17 cellular contexts compared by ENCODE assay signal in the genomic region with DNA sequence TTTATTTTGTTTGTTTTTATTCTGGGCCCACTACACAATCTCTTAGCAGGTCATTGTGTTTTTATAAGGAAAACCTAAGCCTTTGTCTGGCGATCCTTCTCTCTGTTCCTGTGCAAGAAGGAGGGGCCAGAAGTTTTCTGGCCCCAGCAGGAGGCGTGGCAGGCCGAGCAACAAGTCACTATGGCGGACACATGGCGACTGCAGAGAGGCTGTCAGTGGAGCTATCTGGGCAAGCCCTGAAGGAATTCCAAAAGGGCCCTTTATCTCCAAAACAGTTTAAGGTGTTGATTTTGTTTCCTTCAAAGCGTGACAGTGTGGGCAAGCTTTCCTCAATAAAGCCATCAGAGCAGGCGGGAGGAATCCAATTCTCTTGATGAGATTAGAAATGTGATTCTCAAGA.
DNase-seq lines count a peak whose midpoint lies in the region; ATAC-seq and TF ChIP-seq lines count a peak whose summit lies in the region.
"Had no signal": no experiment of that assay in that cellular context is flagged by ENCODE, and none has a peak within 500 bp of the region (broad histone marks: within the 10 kb centered on the region; RNA-seq: fewer than 3 reads in every experiment).

No MANE protein-coding gene starts in this region.

- H3K9ac ChIP-seq in HCT116 (ENCODE audit: low read length) (no peak overlapping the region), endodermal cell (ENCODE audit: extremely low read depth, low read length, poor library complexity, severe bottlenecking) (no peak overlapping the region)
- H3K9ac ChIP-seq: BLaER1 had no signal

- H3K4me3 ChIP-seq in HCT116 (replicated peaks in 1 of 2; ENCODE audit: low read depth in 1 of 2, low read length in 2 of 2) (no peak overlapping the region), endodermal cell (ENCODE audit: low read length) (no peak overlapping the region)
- H3K4me3 ChIP-seq: BLaER1, HAP-1 had no signal

- 58 to 59% methylated on average over 5 to 7 of the region's 7 CpGs for WGBS in endodermal cell (ENCODE audit: insufficient coverage in 1 of 2, insufficient read length in 1 of 2), 2 experiments

- intact Hi-C loops in activated naive CD4-positive, alpha-beta T cell treated with anti-CD3 and anti-CD28 coated beads for 36 hours (cut with micrococcal nuclease), result no loop called here
- intact Hi-C loops in HCT116 (cut with micrococcal nuclease), result no loop called here

- H3K27me3 Mint-ChIP-seq in activated naive CD4-positive, alpha-beta T cell treated with anti-CD3 and anti-CD28 coated beads for 36 hours (ENCODE audit: low read depth), result no peaks in the 10 kb centered on the region
- no peaks in the 10 kb centered on the region for H3K27me3 Mint-ChIP-seq in endodermal cell (ENCODE audit: insufficient read depth)
- no peaks in the 10 kb centered on the region for H3K27me3 Mint-ChIP-seq in nephron (ENCODE audit: low read depth)

- no peak for DNase-seq in activated naive CD4-positive, alpha-beta T cell treated with anti-CD3 and anti-CD28 coated beads for 36 hours
- no peak for DNase-seq in activated naive CD4-positive, alpha-beta T cell treated with anti-CD3 and anti-CD28 coated beads, Interleukin-2, amount 50 U/mL, for 16 hours
- DNase-seq in HCT116 (ENCODE audit: low read depth, low spot score) (no peak), endodermal cell (peak; percentile 75), globus pallidus (ENCODE audit: low spot score) (no peak), DMS114 treated with DMSO at 0.1 percent for 48 hours (lab: John Stamatoyannopoulos, UW; ENCODE audit: unreplicated experiment) (no peak), HUDEP-2 (lab: John Stamatoyannopoulos, UW; ENCODE audit: unreplicated experiment in 76 of 76) (no peak)
- DNase-seq: 8988T; AML-193; Caco-2; CD8-positive, alpha-beta memory T cell; DMS53; HFFc6 had no signal

- BruUV-seq in HCT116 (replicated peaks; lab: Mats Ljungman, UMichigan), result no TSS peak

- TF ChIP-seq RAD21 in HCT116 (IDR thresholded peaks at IDR 0.05; ENCODE audit: low read depth), result no peak

- H3K27me3 ChIP-seq in HCT116 (ENCODE audit: insufficient read depth, low read length) (no peaks in the 10 kb centered on the region), endodermal cell (ENCODE audit: control insufficient read depth, insufficient read depth, low read length, poor library complexity, severe bottlenecking) (no peaks in the 10 kb centered on the region)
- H3K27me3 ChIP-seq: BLaER1 had no signal

- ATAC-seq in HCT116, result no peak

- no peak overlapping the region for H3K4me2 ChIP-seq in HCT116 (ENCODE audit: low read length)
- H3K4me2 ChIP-seq: BLaER1 had no signal

- no peak for TF ChIP-seq POLR2A in HCT116 (IDR thresholded peaks at IDR 0.05; ENCODE audit: borderline replicate concordance, extremely low read depth, insufficient read depth, insufficient read length)

- CTCF ChIA-PET in activated naive CD4-positive, alpha-beta T cell treated with anti-CD3 and anti-CD28 coated beads for 36 hours (lab: Charles Lee), result interaction anchor here (0.6 kb wide), 1 partner anchor 20 kb away, joined by 3 read pairs; no protein-coding TSS in a partner anchor
- CTCF ChIA-PET in HCT116 (lab: Charles Lee), result no interaction called here

- H3K4me1 Mint-ChIP-seq in activated naive CD4-positive, alpha-beta T cell treated with anti-CD3 and anti-CD28 coated beads for 36 hours (ENCODE audit: low read depth), result no peaks in the 10 kb centered on the region
- H3K4me1 Mint-ChIP-seq in endodermal cell, result peaks cover 8% of the 10 kb centered on the region
- peaks cover 10% of the 10 kb centered on the region for H3K4me1 Mint-ChIP-seq in nephron
- H3K4me1 Mint-ChIP-seq: CD8-positive, alpha-beta memory T cell had no signal

- peaks cover 2% of the 10 kb centered on the region for H3K9me3 Mint-ChIP-seq in activated naive CD4-positive, alpha-beta T cell treated with anti-CD3 and anti-CD28 coated beads for 36 hours
- H3K9me3 Mint-ChIP-seq in endodermal cell (peaks cover 11% of the 10 kb centered on the region), nephron (no peaks in the 10 kb centered on the region)
- H3K9me3 Mint-ChIP-seq: HFFc6 had no signal

- H3K36me3 Mint-ChIP-seq in activated naive CD4-positive, alpha-beta T cell treated with anti-CD3 and anti-CD28 coated beads for 36 hours (ENCODE audit: low read depth), result no peaks in the 10 kb centered on the region
- H3K36me3 Mint-ChIP-seq in endodermal cell (ENCODE audit: low read depth), result no peaks in the 10 kb centered on the region
- no peaks in the 10 kb centered on the region for H3K36me3 Mint-ChIP-seq in nephron (ENCODE audit: low read depth)

- no peaks in the 10 kb centered on the region for H3K4me1 ChIP-seq in HCT116 (ENCODE audit: control insufficient read depth in 1 of 2, insufficient read depth in 2 of 2, low read length in 2 of 2)
- no peaks in the 10 kb centered on the region for H3K4me1 ChIP-seq in endodermal cell (ENCODE audit: control insufficient read depth, insufficient read depth, low read length)
- H3K4me1 ChIP-seq: BLaER1, Caco-2, HAP-1 had no signal

- no peak overlapping the region for H3K27ac ChIP-seq in HCT116 (ENCODE audit: low read depth, low read length)
- no peak overlapping the region for H3K27ac ChIP-seq in endodermal cell (ENCODE audit: low read depth, low read length)
- H3K27ac ChIP-seq: BLaER1, HL-60 had no signal

- no peaks in the 10 kb centered on the region for H3K79me2 ChIP-seq in HCT116 (ENCODE audit: insufficient read depth, low read length)

- H3K36me3 ChIP-seq in HCT116 (ENCODE audit: control insufficient read depth in 1 of 2, insufficient read depth in 2 of 2, low read length in 2 of 2) (no peaks in the 10 kb centered on the region), endodermal cell (ENCODE audit: control insufficient read depth, insufficient read depth, low read length) (no peaks in the 10 kb centered on the region)
- H3K36me3 ChIP-seq: BLaER1, HAP-1 had no signal

- TF ChIP-seq CTCF in HCT116 (IDR thresholded peaks at IDR 0.05 in 2 of 3, conservative IDR thresholded peaks at IDR 0.05 in 1 of 3; ENCODE audit: borderline replicate concordance in 1 of 3, insufficient read depth in 1 of 3, low read depth in 2 of 3, low read length in 2 of 3) (no peak), endodermal cell (conservative IDR thresholded peaks at IDR 0.05) (peak; percentile 15), nephron (IDR thresholded peaks at IDR 0.05; ENCODE audit: unreplicated experiment in 3 of 3) (no peak)

- H3K9me3 ChIP-seq in HCT116 (ENCODE audit: control insufficient read depth in 1 of 2, insufficient read depth in 1 of 2, low read depth in 1 of 2, low read length in 2 of 2), result no peaks in the 10 kb centered on the region
- H3K9me3 ChIP-seq in endodermal cell (ENCODE audit: control insufficient read depth, low read length), result no peaks in the 10 kb centered on the region
- H3K9me3 ChIP-seq: BLaER1, Caco-2, HAP-1 had no signal

- H2AFZ ChIP-seq in HCT116 (ENCODE audit: low read depth, low read length, poor library complexity, severe bottlenecking), result peak overlapping the region; percentile 35

- H4K20me1 ChIP-seq in HCT116 (ENCODE audit: insufficient read depth), result no peaks in the 10 kb centered on the region
- H4K20me1 ChIP-seq: BLaER1 had no signal

- POLR2A ChIA-PET in HCT116 (lab: Charles Lee), result no interaction called here

- H3K9me2 ChIP-seq in HCT116 (ENCODE audit: insufficient read depth), result no peaks in the 10 kb centered on the region

- RAD21 ChIA-PET in HCT116 (lab: Charles Lee; ENCODE audit: low non-redundant PET in 1 of 2, low total read pairs in 2 of 2, uncharacterized antibody in 2 of 2, unreplicated experiment in 2 of 2), result no interaction called here

- peak overlapping the region; percentile 29 for H3K27ac Mint-ChIP-seq in activated naive CD4-positive, alpha-beta T cell treated with anti-CD3 and anti-CD28 coated beads for 36 hours
- H3K27ac Mint-ChIP-seq in endodermal cell (peak overlapping the region; percentile 71), nephron (peak overlapping the region in 2 of 3 experiments; percentile 2 to 37)
- H3K27ac Mint-ChIP-seq: CD8-positive, alpha-beta memory T cell; HFFc6 had no signal

- H3K4me3 Mint-ChIP-seq in activated naive CD4-positive, alpha-beta T cell treated with anti-CD3 and anti-CD28 coated beads for 36 hours, result no peak overlapping the region
- H3K4me3 Mint-ChIP-seq in endodermal cell, result peak overlapping the region; percentile 4
- no peak overlapping the region for H3K4me3 Mint-ChIP-seq in nephron
- H3K4me3 Mint-ChIP-seq: CD8-positive, alpha-beta memory T cell; HFFc6 had no signal

TF ChIP-seq in HCT116, 20 proteins besides CTCF, POLR2A, EP300 and RAD21 (continues in another document):
- no peak for TF ChIP-seq YY1 (IDR thresholded peaks at IDR 0.05; ENCODE audit: extremely low read depth, insufficient replicate concordance, low read depth, low read length)
- TF ChIP-seq, protein P1, sequence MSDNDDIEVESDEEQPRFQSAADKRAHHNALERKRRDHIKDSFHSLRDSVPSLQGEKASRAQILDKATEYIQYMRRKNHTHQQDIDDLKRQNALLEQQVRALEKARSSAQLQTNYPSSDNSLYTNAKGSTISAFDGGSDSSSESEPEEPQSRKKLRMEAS (IDR thresholded peaks at IDR 0.05), result no peak
- no peak for TF ChIP-seq SIN3A (IDR thresholded peaks at IDR 0.05; ENCODE audit: low read depth)
- TF ChIP-seq ZNF274 (IDR thresholded peaks at IDR 0.05; ENCODE audit: low read depth, low read length), result no peak
- TF ChIP-seq ZFX (IDR thresholded peaks at IDR 0.05), result no peak
- no peak for TF ChIP-seq SP1 (IDR thresholded peaks at IDR 0.05; ENCODE audit: low read depth)
- no peak for TF ChIP-seq ELF1 (IDR thresholded peaks at IDR 0.05; ENCODE audit: borderline replicate concordance, low read depth)

Comparison
In these comparisons a context has a peak if more than half of its experiments do, and no peak if none do; other contexts are left out.
1. H3K27ac Mint-ChIP-seq: peak in every context shown above with its lines; median percentile 71 in endodermal cell; 29 in activated naive CD4-positive, alpha-beta T cell treated with anti-CD3 and anti-CD28 coated beads for 36 hours; 20 in nephron.